ENCODE assay signal across 22 cellular contexts in the genomic region with DNA sequence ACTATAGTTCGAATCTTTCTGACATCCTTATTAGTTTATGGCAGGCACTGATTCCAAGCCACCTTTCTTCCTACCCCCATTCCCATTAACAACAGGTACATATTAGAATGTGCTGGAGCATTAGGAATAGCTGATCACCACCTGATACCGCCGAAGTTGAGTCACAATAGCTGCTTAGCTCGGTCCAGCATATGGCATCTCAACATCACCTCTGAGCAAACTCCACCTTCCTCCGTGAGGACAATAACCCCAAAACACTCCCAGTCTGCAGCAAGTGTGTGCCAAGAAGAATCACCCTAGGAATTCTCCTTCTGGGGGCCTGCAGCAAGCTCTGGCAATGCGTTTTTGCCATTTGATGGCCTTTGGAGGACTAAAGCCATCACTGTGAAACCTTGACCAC. TPM values are rescaled to one million over a fixed set of nuclear protein-coding genes. Genes with fewer than 3 reads are reported as not detected.
DNase-seq lines count a peak whose midpoint lies in the region; ATAC-seq, FAIRE-seq and TF ChIP-seq lines count a peak whose summit lies in the region.
"Had no signal": no experiment of that assay in that cellular context is flagged by ENCODE, and none has a peak within 500 bp of the region (broad histone marks: within the 10 kb centered on the region; RNA-seq: fewer than 3 reads in every experiment).

No MANE protein-coding gene starts in this region.

- H3K27ac Mint-ChIP-seq in memory B cell (peak overlapping the region; percentile 29), type B pancreatic cell (no peak overlapping the region)

- H3K4me1 ChIP-seq in A549: peaks cover 95% of the 10 kb centered on the region

- intact Hi-C loops in sciatic nerve (cut with DNase I): no loop called here
- intact Hi-C loops in cardiac septum (cut with DNase I): no loop called here

- FAIRE-seq in A549 (lab: Jason Lieb, UNC) (no peak), GM12891 (lab: Jason Lieb, UNC) (peak; percentile 5)
- FAIRE-seq: A204.1, GM19239, H54 had no signal

- TF ChIP-seq CTCF in A549 (IDR thresholded peaks at IDR 0.05) (no peak), RWPE1 (conservative IDR thresholded peaks at IDR 0.05; ENCODE audit: low read depth) (no peak), type B pancreatic cell (conservative IDR thresholded peaks at IDR 0.05) (no peak)

- no peak for TF ChIP-seq EP300 in A549 (IDR thresholded peaks at IDR 0.05)

- H3K27me3 Mint-ChIP-seq in memory B cell: no peaks in the 10 kb centered on the region
- peaks cover 24% of the 10 kb centered on the region for H3K27me3 Mint-ChIP-seq in type B pancreatic cell

- no peak for TF ChIP-seq POLR2A in A549 (IDR thresholded peaks at IDR 0.05; ENCODE audit: low read length)
- no peak for TF ChIP-seq POLR2A in GM12891 (IDR thresholded peaks at IDR 0.05; ENCODE audit: low read depth, low read length)

- no peak for ATAC-seq in A549
- no peak for ATAC-seq in memory B cell (ENCODE audit: low read depth)
- no peak for ATAC-seq in sciatic nerve
- ATAC-seq: SK-N-SH treated with all-trans-retinoic acid at 6 μM for 48 hours had no signal

- DNase-seq in A549 (ENCODE audit: low read depth in 1 of 2, low spot score in 1 of 2): no peak
- no peak for DNase-seq in GM12891 (ENCODE audit: insufficient read length, low spot score)
- DNase-seq in RWPE1 (ENCODE audit: low spot score): no peak
- DNase-seq in memory B cell (ENCODE audit: low spot score in 2 of 2): no peak
- DNase-seq in type B pancreatic cell (ENCODE audit: extremely low spot score, unreplicated experiment): no peak
- no peak for DNase-seq in sciatic nerve (ENCODE audit: low spot score)
- no peak for DNase-seq in amniotic stem cell (lab: John Stamatoyannopoulos, UW)
- no peak for DNase-seq in cardiac septum (ENCODE audit: low spot score)
- DNase-seq: CD4-positive, alpha-beta memory T cell; DMS153; GDM1; MG63; NCI-H1417; NCI-H1694 treated with DMSO at 0.1 percent for 48 hours; NCI-H2081 treated with DMSO at 0.1 percent for 48 hours; NCI-H446 treated with DMSO at 0.1 percent for 48 hours; NCI-H526 treated with DMSO at 0.1 percent for 48 hours; RPMI8226 had no signal

- H3K4me3 Mint-ChIP-seq in memory B cell: no peak overlapping the region
- no peak overlapping the region for H3K4me3 Mint-ChIP-seq in type B pancreatic cell
- H3K4me3 Mint-ChIP-seq: CD4-positive, alpha-beta memory T cell had no signal

- H3K9me3 Mint-ChIP-seq in memory B cell (no peaks in the 10 kb centered on the region), type B pancreatic cell (no peaks in the 10 kb centered on the region)
- H3K9me3 Mint-ChIP-seq: CD4-positive, alpha-beta memory T cell had no signal

- H3K4me2 ChIP-seq in A549: peak overlapping the region; percentile 85

- H3K4me1 Mint-ChIP-seq in memory B cell (peaks cover 72% of the 10 kb centered on the region), type B pancreatic cell (ENCODE audit: unreplicated experiment) (peaks cover 28% of the 10 kb centered on the region)

- no peak overlapping the region for H3K4me3 ChIP-seq in A549
- H3K4me3 ChIP-seq: MG63 had no signal

- H3K36me3 Mint-ChIP-seq in memory B cell: no peaks in the 10 kb centered on the region
- H3K36me3 Mint-ChIP-seq in type B pancreatic cell: no peaks in the 10 kb centered on the region
- H3K36me3 Mint-ChIP-seq: CD4-positive, alpha-beta memory T cell had no signal

- no peaks in the 10 kb centered on the region for H3K9me3 ChIP-seq in A549
- H3K9me3 ChIP-seq: MG63 had no signal

- POLR2A ChIA-PET in A549 (lab: Yijun Ruan, JAX) (interaction anchor here (1.6 to 1.7 kb wide), 2 partner anchors 9 to 313 kb away, joined by 5 to 8 read pairs; a partner anchor contains a TSS), RWPE1 (lab: Yijun Ruan, JAX; ENCODE audit: low non-redundant PET) (interaction anchor here (0.7 kb wide), 1 partner anchor 32 kb away, joined by 5 read pairs; no protein-coding TSS in a partner anchor)

- WGBS in A549 (ENCODE audit: missing lambda C conversion rate): 65% methylated on average over 6 of the region's 6 CpGs

- H3K27ac ChIP-seq in A549: peak overlapping the region; percentile 92 to 97
- peak overlapping the region; percentile 96 for H3K27ac ChIP-seq in RWPE1

- TF ChIP-seq RAD21 in A549 (conservative IDR thresholded peaks at IDR 0.05 in 1 of 2, IDR thresholded peaks at IDR 0.05 in 1 of 2): no peak

- CTCF ChIA-PET in A549 (lab: Yijun Ruan, JAX) (interaction anchor here (0.8 to 4.2 kb wide), 4 partner anchors 10 to 386 kb away, joined by 3 to 27 read pairs (median 6); a partner anchor contains a TSS), RWPE1 (lab: Yijun Ruan, JAX) (no interaction called here)

TF ChIP-seq in A549, 52 proteins besides CTCF, POLR2A, EP300 and RAD21:
- TF ChIP-seq HDAC2 (IDR thresholded peaks at IDR 0.05) (no peak), HOXB5 (CRISPR knock-in tag; IDR thresholded peaks at IDR 0.05) (no peak), POLR2AphosphoS2 (conservative IDR thresholded peaks at IDR 0.05; ENCODE audit: low read length) (peak; percentile 53; the same call in 1 of the 2 replicates)

TF ChIP-seq in GM12891, 5 proteins besides CTCF, POLR2A, EP300 and RAD21:
- no peak for TF ChIP-seq PAX5 (IDR thresholded peaks at IDR 0.05; ENCODE audit: insufficient read depth, low read length, severe bottlenecking)
- TF ChIP-seq POU2F2 (IDR thresholded peaks at IDR 0.05; ENCODE audit: low read depth, low read length): no peak
- no peak for TF ChIP-seq TAF1 (IDR thresholded peaks at IDR 0.05; ENCODE audit: low read depth, low read length)
- TF ChIP-seq POLR2AphosphoS5 (IDR thresholded peaks at IDR 0.05; ENCODE audit: low read depth, low read length): no peak
- TF ChIP-seq SPI1 (IDR thresholded peaks at IDR 0.05; ENCODE audit: low read depth, low read length): no peak

RNA-seq across cellular contexts. Expression of a gene that starts 8.7 kb away (rescaled TPM):
- polyA plus RNA-seq in A549 (2011; rRNA removed) (131 and 150 TPM in 2 replicates), A549 (2017; fragmentation: RNase III; extraction: RNeasy Plus Mini Kit Qiagen cat#74134 plus additional on column Dnase treatment) (114 to 152 TPM (median 147 TPM) in 3 replicates)
- polyA plus RNA-seq in A549 (2012; cell fraction: cytosol; rRNA removed): 145 and 229 TPM in 2 replicates
- polyA plus RNA-seq in A549 (2012; cell fraction: nucleus; rRNA removed): 263 and 339 TPM in 2 replicates
- polyA minus RNA-seq in A549 (2011; rRNA and poly(A)+ RNA removed): 151 and 188 TPM in 2 replicates
- 2.8 TPM for polyA plus RNA-seq in GM12891 (2012; ENCODE audit: low read depth, missing spikeins)
- total RNA-seq in type B pancreatic cell (ENCODE audit: low replicate concordance) (4.3 and 8.8 TPM in 2 replicates), sciatic nerve (26.3 TPM), cardiac septum (34.8 TPM)
